Comparison of ENCODE assay signal across 10 cellular contexts in genomic region chr20:45781391-45781931, GRCh38. TPM values are rescaled to one million over a fixed set of nuclear protein-coding genes. Genes with fewer than 3 reads are reported as not detected.
DNase-seq lines count a peak whose midpoint lies in the region; ATAC-seq and TF ChIP-seq lines count a peak whose summit lies in the region.
"Had no signal": no experiment of that assay in that cellular context is flagged by ENCODE, and none has a peak within 500 bp of the region (broad histone marks: within the 10 kb centered on the region; RNA-seq: fewer than 3 reads in every experiment).

No MANE protein-coding gene starts in this region.

- H3K9me3 Mint-ChIP-seq in neural crest cell, result no peaks in the 10 kb centered on the region

- intact Hi-C loops in colonic mucosa (cut with DNase I), result no loop called here

- H3K9me3 ChIP-seq in colonic mucosa, result no peaks in the 10 kb centered on the region

- H3K27ac Mint-ChIP-seq in neural crest cell (ENCODE audit: unreplicated experiment), result peak overlapping the region; percentile 43

- H3K27me3 Mint-ChIP-seq in neural crest cell (ENCODE audit: low read depth), result peaks cover 8% of the 10 kb centered on the region

- H3K4me3 Mint-ChIP-seq in neural crest cell, result no peak overlapping the region

- no peaks in the 10 kb centered on the region for H3K36me3 Mint-ChIP-seq in neural crest cell (ENCODE audit: low read depth)

- peak overlapping the region; percentile 81 for H3K27ac ChIP-seq in colonic mucosa
- H3K27ac ChIP-seq: HL-60 had no signal

- no peaks in the 10 kb centered on the region for H3K27me3 ChIP-seq in colonic mucosa

- H3K36me3 ChIP-seq in colonic mucosa, result no peaks in the 10 kb centered on the region

- no peak for TF ChIP-seq CTCF in AG09309 (IDR thresholded peaks at IDR 0.05; ENCODE audit: control insufficient read depth, insufficient read depth, low read depth, low read length, missing control alignments)
- no peak for TF ChIP-seq CTCF in colonic mucosa (IDR thresholded peaks at IDR 0.05)
- TF ChIP-seq CTCF in neural crest cell (conservative IDR thresholded peaks at IDR 0.05), result no peak

- H3K9ac ChIP-seq in colonic mucosa (ENCODE audit: low read depth in 2 of 2, low read length in 2 of 2), result no peak overlapping the region

- DNase-seq in AG09309 (ENCODE audit: low read depth) (peak; percentile 77), NCI-H187 treated with DMSO at 0.1 percent for 48 hours (lab: John Stamatoyannopoulos, UW) (peak; percentile 9), colonic mucosa (no peak), neural crest cell (ENCODE audit: low read depth, low spot score) (no peak), NCI-H2029 (lab: John Stamatoyannopoulos, UW) (no peak)
- DNase-seq: glutamatergic neuron had no signal

- no peak overlapping the region for H3K4me3 ChIP-seq in AG09309 (ENCODE audit: control insufficient read depth, low read depth, low read length)
- no peak overlapping the region for H3K4me3 ChIP-seq in colonic mucosa

- ATAC-seq in HG03175 (IDR thresholded peaks at IDR 0.05; ENCODE audit: unreplicated experiment) (no peak), esophagus mucosa (no peak), HG02852 (IDR thresholded peaks at IDR 0.05; ENCODE audit: unreplicated experiment) (no peak)

- peaks cover 10% of the 10 kb centered on the region for H3K4me1 ChIP-seq in colonic mucosa

- H3K4me1 Mint-ChIP-seq in neural crest cell, result no peaks in the 10 kb centered on the region

RNA-seq across cellular contexts. Expression of gene WFDC3, which starts 10.2 kb away (rescaled TPM):
- total RNA-seq in colonic mucosa (10 to 100 TPM in 1 of 2 donors, 1 to 10 TPM in 1; 2.5 to 15.6 TPM), neural crest cell (not detected in 2 replicates), esophagus mucosa (not detected)

RNA-seq across cellular contexts. Expression of gene DNTTIP1, which starts 10.3 kb away (rescaled TPM):
- total RNA-seq in colonic mucosa (10 to 100 TPM; 41.5 to 96.5 TPM), neural crest cell (41.9 and 44.0 TPM in 2 replicates), esophagus mucosa (15.8 TPM)

RNA-seq across cellular contexts. Expression of gene UBE2C, which starts 31.0 kb away (rescaled TPM):
- total RNA-seq in colonic mucosa, result 100 to 1,000 TPM in 1 of 2 donors, 10 to 100 TPM in 1; 23.7 to 117 TPM
- 202 and 212 TPM in 2 replicates for total RNA-seq in neural crest cell
- 46.5 TPM for total RNA-seq in esophagus mucosa

RNA-seq across cellular contexts. Expression of gene TNNC2, which starts 45.7 kb away (rescaled TPM):
- total RNA-seq in colonic mucosa, result 1 to 10 TPM; 2.9 to 3.8 TPM
- total RNA-seq in neural crest cell, result not detected in 2 replicates
- total RNA-seq in esophagus mucosa, result not detected

RNA-seq across cellular contexts. Expression of gene SNX21, which starts 52.1 kb away (rescaled TPM):
- total RNA-seq in colonic mucosa (10 to 100 TPM; 11.2 to 12.6 TPM), neural crest cell (16.8 and 19.4 TPM in 2 replicates), esophagus mucosa (7.1 TPM)

Comparison
In these comparisons a context has a peak if more than half of its experiments do, and no peak if none do; other contexts are left out.
1. DNase-seq: peak in AG09309 (single experiment) and NCI-H187 treated with DMSO at 0.1 percent for 48 hours (single experiment); none in colonic mucosa (single experiment), neural crest cell (single experiment) and NCI-H2029 (single experiment).